2 cellular contexts compared by ENCODE assay signal in genomic region chr20:43658068-43658722, GRCh38.
A peak's percentile ranks its signal among the peaks of the same experiment; 100 is the strongest.
TF ChIP-seq lines count a peak whose summit lies in the region.

No MANE protein-coding gene starts in this region.

TF ChIP-seq in HEK293T, 16 proteins besides CTCF, POLR2A, EP300 and RAD21 (continued from another document):
- no peak for TF ChIP-seq ELF4 (IDR thresholded peaks at IDR 0.05)
- no peak for TF ChIP-seq LEF1 (IDR thresholded peaks at IDR 0.05; ENCODE audit: borderline replicate concordance)
- no peak for TF ChIP-seq HDGF (IDR thresholded peaks at IDR 0.05; ENCODE audit: borderline replicate concordance)
- TF ChIP-seq, protein P1, sequence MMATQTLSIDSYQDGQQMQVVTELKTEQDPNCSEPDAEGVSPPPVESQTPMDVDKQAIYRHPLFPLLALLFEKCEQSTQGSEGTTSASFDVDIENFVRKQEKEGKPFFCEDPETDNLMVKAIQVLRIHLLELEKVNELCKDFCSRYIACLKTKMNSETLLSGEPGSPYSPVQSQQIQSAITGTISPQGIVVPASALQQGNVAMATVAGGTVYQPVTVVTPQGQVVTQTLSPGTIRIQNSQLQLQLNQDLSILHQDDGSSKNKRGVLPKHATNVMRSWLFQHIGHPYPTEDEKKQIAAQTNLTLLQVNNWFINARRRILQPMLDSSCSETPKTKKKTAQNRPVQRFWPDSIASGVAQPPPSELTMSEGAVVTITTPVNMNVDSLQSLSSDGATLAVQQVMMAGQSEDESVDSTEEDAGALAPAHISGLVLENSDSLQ (IDR thresholded peaks at IDR 0.05) = no peak
- no peak for TF ChIP-seq BHLHE40 (IDR thresholded peaks at IDR 0.05; ENCODE audit: borderline replicate concordance)
- no peak for TF ChIP-seq FOXA1 (IDR thresholded peaks at IDR 0.05)
- no peak for TF ChIP-seq SP1 (IDR thresholded peaks at IDR 0.05)
- no peak for TF ChIP-seq FOXM1 (IDR thresholded peaks at IDR 0.05; ENCODE audit: borderline replicate concordance)
- TF ChIP-seq ARNT (IDR thresholded peaks at IDR 0.05) = no peak
- no peak for TF ChIP-seq CTBP1 (IDR thresholded peaks at IDR 0.05; ENCODE audit: borderline replicate concordance)
- no peak for TF ChIP-seq SUZ12 (IDR thresholded peaks at IDR 0.05)
- TF ChIP-seq NFRKB (IDR thresholded peaks at IDR 0.05) = no peak

TF ChIP-seq in H1, 55 proteins besides CTCF, POLR2A, EP300 and RAD21 (continued from another document):
- 0 out of 4 replicates have a peak, but pooled peaks of 1 of the 2 experiments have one; percentile 1 for TF ChIP-seq SIN3A (conservative IDR thresholded peaks at IDR 0.05 in 1 of 2, IDR thresholded peaks at IDR 0.05 in 1 of 2; ENCODE audit: low read depth in 1 of 2, low read length in 2 of 2)
